20 cellular contexts compared by ENCODE assay signal in genomic region chr1:46571691-46572225, GRCh38. TPM values are rescaled to one million over a fixed set of nuclear protein-coding genes. Genes with fewer than 3 reads are reported as not detected.
A peak's percentile ranks its signal among the peaks of the same experiment; 100 is the strongest.
DNase-seq lines count a peak whose midpoint lies in the region; ATAC-seq, FAIRE-seq and TF ChIP-seq lines count a peak whose summit lies in the region.
"Had no signal": no experiment of that assay in that cellular context is flagged by ENCODE, and none has a peak within 500 bp of the region (broad histone marks: within the 10 kb centered on the region; RNA-seq: fewer than 3 reads in every experiment).

No MANE protein-coding gene starts in this region.

- H3K79me2 ChIP-seq in HepG2 (ENCODE audit: insufficient read depth, low read length) (no peaks in the 10 kb centered on the region), hepatocyte (no peaks in the 10 kb centered on the region)

- CTCF ChIA-PET in HepG2 (lab: Yijun Ruan, JAX; ENCODE audit: low intra/inter-chr PET ratio, low total read pairs), result no interaction called here

- intact Hi-C loops in cardiac septum (cut with DNase I), result no loop called here
- intact Hi-C loops in Right ventricle myocardium superior (cut with DNase I), result no loop called here
- intact Hi-C loops in HepG2 (cut with micrococcal nuclease; ENCODE audit: unreplicated experiment), result no loop called here
- intact Hi-C loops in right lobe of liver (cut with DNase I), result no loop called here
- intact Hi-C loops in posterior vena cava (cut with DNase I), result no loop called here

- peak; percentile 57 for DNase-seq in cardiac septum (ENCODE audit: low spot score)
- no peak for DNase-seq in Right ventricle myocardium superior
- DNase-seq in HepG2 (ENCODE audit: low spot score), result no peak
- no peak for DNase-seq in right lobe of liver
- DNase-seq in posterior vena cava (ENCODE audit: low spot score), result peak; percentile 70
- DNase-seq in hepatocyte (ENCODE audit: low spot score), result no peak
- DNase-seq: ACHN; BE2C; C1 segment of cervical spinal cord; CD4-positive, CD25-positive, alpha-beta regulatory T cell; CD8-positive, alpha-beta memory T cell; COR-L47; DMS 273 treated with DMSO at 0.1 percent for 48 hours had no signal

- no peak for FAIRE-seq in HepG2 (lab: Jason Lieb, UNC)
- FAIRE-seq: A204.1, G401.6, GM12891, GM19239, H1 had no signal

- H3K27me3 ChIP-seq in HepG2 (ENCODE audit: control insufficient read depth in 1 of 2, insufficient read depth in 2 of 2, low read length in 2 of 2), result no peaks in the 10 kb centered on the region
- H3K27me3 ChIP-seq in right lobe of liver, result no peaks in the 10 kb centered on the region
- no peaks in the 10 kb centered on the region for H3K27me3 ChIP-seq in hepatocyte
- H3K27me3 ChIP-seq: BE2C had no signal

- H3K27ac ChIP-seq in HepG2 (ENCODE audit: extremely low read length, insufficient read depth, low read length) (no peak overlapping the region), right lobe of liver (no peak overlapping the region), hepatocyte (no peak overlapping the region)

- no TSS peak for BruUV-seq in HepG2 (replicated peaks; lab: Mats Ljungman, UMichigan)

- no peak for TF ChIP-seq RAD21 in HepG2 (CRISPR knock-in tag; IDR thresholded peaks at IDR 0.05)

- H3K9ac ChIP-seq in HepG2 (ENCODE audit: insufficient read depth, low read depth, low read length), result no peak overlapping the region

- H3K4me3 ChIP-seq in HepG2 (replicated peaks in 1 of 3; ENCODE audit: insufficient read depth in 1 of 3, low read depth in 2 of 3, low read length in 3 of 3) (no peak overlapping the region), right lobe of liver (no peak overlapping the region), hepatocyte (no peak overlapping the region)
- H3K4me3 ChIP-seq: HAP-1 had no signal

- H3K9me3 ChIP-seq in HepG2 (ENCODE audit: low read length) (no peaks in the 10 kb centered on the region), right lobe of liver (no peaks in the 10 kb centered on the region), hepatocyte (ENCODE audit: low read depth) (no peaks in the 10 kb centered on the region)
- H3K9me3 ChIP-seq: BE2C, HAP-1 had no signal

- TF ChIP-seq POLR2A in HepG2 (IDR thresholded peaks at IDR 0.05; ENCODE audit: insufficient read depth in 1 of 2, low read depth in 2 of 2, low read length in 2 of 2), result no peak
- TF ChIP-seq POLR2A in right lobe of liver (IDR thresholded peaks at IDR 0.05), result no peak

- TF ChIP-seq EP300 in HepG2 (IDR thresholded peaks at IDR 0.05; ENCODE audit: low read depth in 2 of 2, low read length in 2 of 2) (no peak), HepG2 (CRISPR knock-in tag; IDR thresholded peaks at IDR 0.05; ENCODE audit: borderline replicate concordance) (no peak)

- no peaks in the 10 kb centered on the region for H3K9me2 ChIP-seq in hepatocyte (replicated peaks; ENCODE audit: insufficient read depth)

- in situ Hi-C loops in HepG2 (cut with HindIII; ENCODE audit: extremely low pct_ligation_motif_present, low pct_unique_long_range_greater_than_20kb), result no loop called here

- TF ChIP-seq CTCF in HepG2 (CRISPR knock-in tag; IDR thresholded peaks at IDR 0.05) (no peak), right lobe of liver (IDR thresholded peaks at IDR 0.05) (no peak), hepatocyte (IDR thresholded peaks at IDR 0.05; ENCODE audit: poor library complexity) (no peak)

- no peak overlapping the region for H2AFZ ChIP-seq in HepG2 (ENCODE audit: low read length)
- H2AFZ ChIP-seq in hepatocyte, result no peak overlapping the region

- no peak overlapping the region for H3K4me2 ChIP-seq in HepG2 (ENCODE audit: low read depth, low read length)
- H3K4me2 ChIP-seq in hepatocyte, result no peak overlapping the region

- H3K36me3 ChIP-seq in HepG2 (replicated peaks in 1 of 2; ENCODE audit: control insufficient read depth in 1 of 2, insufficient read depth in 2 of 2, low read length in 2 of 2) (peaks cover 3 to 7% of the 10 kb centered on the region in 2 experiments; a peak in 3 of 5 replicates), right lobe of liver (peaks cover 3 to 40% (median 9%) of the 10 kb centered on the region in 4 donors), hepatocyte (replicated peaks; ENCODE audit: insufficient read depth, low read depth) (no peaks in the 10 kb centered on the region)
- H3K36me3 ChIP-seq: BE2C had no signal

- 97% methylated on average over 6 of the region's 6 CpGs for WGBS in HepG2 (ENCODE audit: low lambda C conversion rate)
- 95% methylated on average over 2 of the region's 6 CpGs for WGBS in right lobe of liver (ENCODE audit: insufficient coverage, low coverage, low lambda C conversion rate, missing lambda C conversion rate)
- WGBS in hepatocyte (ENCODE audit: low lambda C conversion rate, missing lambda C conversion rate), result 98% methylated on average over 6 of the region's 6 CpGs

- POLR2A ChIA-PET in HepG2 (lab: Yijun Ruan, JAX), result no interaction called here

- ATAC-seq in Right ventricle myocardium superior (ENCODE audit: poor library complexity) (no peak), HepG2 (no peak), right lobe of liver (no peak)

- H4K20me1 ChIP-seq in HepG2 (ENCODE audit: insufficient read depth, low read length) (no peaks in the 10 kb centered on the region), hepatocyte (ENCODE audit: insufficient read depth, poor library complexity, severe bottlenecking) (no peaks in the 10 kb centered on the region)

- no peaks in the 10 kb centered on the region for H3K4me1 ChIP-seq in HepG2 (ENCODE audit: insufficient read depth, low read length)
- no peaks in the 10 kb centered on the region for H3K4me1 ChIP-seq in right lobe of liver
- H3K4me1 ChIP-seq in hepatocyte (ENCODE audit: insufficient read depth), result no peaks in the 10 kb centered on the region
- H3K4me1 ChIP-seq: BE2C, HAP-1 had no signal

RNA-seq across cellular contexts. Expression of gene KNCN, which starts 20.3 kb away (rescaled TPM):
- total RNA-seq in cardiac septum (not detected), Right ventricle myocardium superior (not detected), HepG2 (2016; rRNA removed; fragmentation: Illumina TruSeq; extraction: Trizol) (not detected in 2 replicates), right lobe of liver (not detected), posterior vena cava (not detected), hepatocyte (not detected in 2 replicates)
- not detected in 2 replicates for total RNA-seq in HepG2 (2016; cell fraction: cytosol; rRNA removed; fragmentation: Illumina TruSeq; extraction: Trizol; ENCODE audit: low read depth)
- total RNA-seq in HepG2 (2016; cell fraction: insoluble cytoplasmic fraction; rRNA removed; fragmentation: Illumina TruSeq; extraction: Trizol), result not detected in 2 replicates
- total RNA-seq in HepG2 (2016; cell fraction: membrane; rRNA removed; fragmentation: Illumina TruSeq; extraction: Trizol), result not detected in 2 replicates
- not detected in 2 replicates for total RNA-seq in HepG2 (2016; cell fraction: nucleus; rRNA removed; fragmentation: Illumina TruSeq; extraction: Trizol)
- polyA plus RNA-seq in HepG2 (2011; rRNA removed) (not detected in 2 replicates), hepatocyte (not detected in 2 replicates)
- not detected in 2 replicates for polyA plus RNA-seq in HepG2 (2011; cell fraction: cytosol; rRNA removed)
- not detected in 2 replicates for polyA plus RNA-seq in HepG2 (2011; cell fraction: nucleus; rRNA removed)
- not detected in 2 replicates for polyA plus RNA-seq in HepG2 (2012)
- not detected in 2 replicates for polyA plus RNA-seq in HepG2 (2016; cell fraction: cytosol; fragmentation: Illumina TruSeq; extraction: Trizol; ENCODE audit: low read depth)
- not detected in 2 replicates for polyA plus RNA-seq in HepG2 (2016; cell fraction: insoluble cytoplasmic fraction; fragmentation: Illumina TruSeq; extraction: Trizol; ENCODE audit: low read depth)
- not detected in 2 replicates for polyA plus RNA-seq in HepG2 (2016; cell fraction: membrane; fragmentation: Illumina TruSeq; extraction: Trizol; ENCODE audit: low read depth)
- not detected in 2 replicates for polyA plus RNA-seq in HepG2 (2016; cell fraction: nucleus; fragmentation: Illumina TruSeq; extraction: Trizol; ENCODE audit: insufficient read depth, low read depth)
- polyA minus RNA-seq in HepG2 (2011; rRNA and poly(A)+ RNA removed; ENCODE audit: low replicate concordance), result not detected in 2 replicates
- polyA minus RNA-seq in HepG2 (2011; cell fraction: cytosol; rRNA and poly(A)+ RNA removed), result not detected in 2 replicates
- polyA minus RNA-seq in HepG2 (2011; cell fraction: nucleus; rRNA and poly(A)+ RNA removed), result not detected in 2 replicates
- total RNA-seq: CD4-positive, CD25-positive, alpha-beta regulatory T cell; CD8-positive, alpha-beta memory T cell; H1; HT-29 had no signal
- polyA plus RNA-seq: CD4-positive, CD25-positive, alpha-beta regulatory T cell; CD8-positive, alpha-beta memory T cell; H1 had no signal

RNA-seq across cellular contexts. Expression of gene MKNK1, which starts 32.3 kb away (rescaled TPM):
- total RNA-seq in cardiac septum, result 38.2 TPM
- 37.7 TPM for total RNA-seq in Right ventricle myocardium superior
- total RNA-seq in HepG2 (2016; rRNA removed; fragmentation: Illumina TruSeq; extraction: Trizol), result 14.7 and 18.5 TPM in 2 replicates
- total RNA-seq in HepG2 (2016; cell fraction: cytosol; rRNA removed; fragmentation: Illumina TruSeq; extraction: Trizol; ENCODE audit: low read depth), result 10.5 and 13.8 TPM in 2 replicates
- total RNA-seq in HepG2 (2016; cell fraction: insoluble cytoplasmic fraction; rRNA removed; fragmentation: Illumina TruSeq; extraction: Trizol), result 14.4 and 19.1 TPM in 2 replicates
- 13.7 and 15.8 TPM in 2 replicates for total RNA-seq in HepG2 (2016; cell fraction: membrane; rRNA removed; fragmentation: Illumina TruSeq; extraction: Trizol)
- 21.2 and 21.4 TPM in 2 replicates for total RNA-seq in HepG2 (2016; cell fraction: nucleus; rRNA removed; fragmentation: Illumina TruSeq; extraction: Trizol)
- polyA plus RNA-seq in HepG2 (2011; rRNA removed), result 24.1 and 25.6 TPM in 2 replicates
- 16.8 and 17.9 TPM in 2 replicates for polyA plus RNA-seq in HepG2 (2011; cell fraction: cytosol; rRNA removed)
- polyA plus RNA-seq in HepG2 (2011; cell fraction: nucleus; rRNA removed), result 84.8 and 85.6 TPM in 2 replicates
- 16.8 and 18.6 TPM in 2 replicates for polyA plus RNA-seq in HepG2 (2012)
- polyA plus RNA-seq in HepG2 (2016; cell fraction: cytosol; fragmentation: Illumina TruSeq; extraction: Trizol; ENCODE audit: low read depth), result 16.7 and 21.4 TPM in 2 replicates
- polyA plus RNA-seq in HepG2 (2016; cell fraction: insoluble cytoplasmic fraction; fragmentation: Illumina TruSeq; extraction: Trizol; ENCODE audit: low read depth), result 20.0 and 23.4 TPM in 2 replicates
- 14.8 and 17.5 TPM in 2 replicates for polyA plus RNA-seq in HepG2 (2016; cell fraction: membrane; fragmentation: Illumina TruSeq; extraction: Trizol; ENCODE audit: low read depth)
- 65.1 and 68.0 TPM in 2 replicates for polyA plus RNA-seq in HepG2 (2016; cell fraction: nucleus; fragmentation: Illumina TruSeq; extraction: Trizol; ENCODE audit: insufficient read depth, low read depth)
- polyA minus RNA-seq in HepG2 (2011; rRNA and poly(A)+ RNA removed; ENCODE audit: low replicate concordance), result 29.1 and 38.2 TPM in 2 replicates
- 10.8 and 13.0 TPM in 2 replicates for polyA minus RNA-seq in HepG2 (2011; cell fraction: cytosol; rRNA and poly(A)+ RNA removed)
- polyA minus RNA-seq in HepG2 (2011; cell fraction: nucleus; rRNA and poly(A)+ RNA removed), result 36.7 and 41.2 TPM in 2 replicates
- 10 to 100 TPM; 17.5 to 27.2 (median 20.8) TPM for total RNA-seq in right lobe of liver
- total RNA-seq in posterior vena cava, result 10 to 100 TPM; 40.3 to 59.6 TPM
- total RNA-seq in hepatocyte, result 20.6 and 21.6 TPM in 2 replicates
- polyA plus RNA-seq in hepatocyte, result 17.8 and 29.6 TPM in 2 replicates

RNA-seq across cellular contexts. Expression of gene MOB3C, which starts 44.9 kb away (rescaled TPM):
- total RNA-seq in cardiac septum (14.9 TPM), Right ventricle myocardium superior (14.0 TPM), HepG2 (2016; rRNA removed; fragmentation: Illumina TruSeq; extraction: Trizol) (3.1 and 3.5 TPM in 2 replicates), right lobe of liver (1 to 10 TPM; 2.6 to 6.3 (median 5.7) TPM), posterior vena cava (10 to 100 TPM; 18.4 to 21.4 TPM), hepatocyte (5.3 and 6.6 TPM in 2 replicates)
- 0.79 and 1.5 TPM in 2 replicates for total RNA-seq in HepG2 (2016; cell fraction: cytosol; rRNA removed; fragmentation: Illumina TruSeq; extraction: Trizol; ENCODE audit: low read depth)
- 3.4 and 3.8 TPM in 2 replicates for total RNA-seq in HepG2 (2016; cell fraction: insoluble cytoplasmic fraction; rRNA removed; fragmentation: Illumina TruSeq; extraction: Trizol)
- total RNA-seq in HepG2 (2016; cell fraction: membrane; rRNA removed; fragmentation: Illumina TruSeq; extraction: Trizol), result 3.4 and 3.6 TPM in 2 replicates
- 2.9 TPM in 2 replicates for total RNA-seq in HepG2 (2016; cell fraction: nucleus; rRNA removed; fragmentation: Illumina TruSeq; extraction: Trizol)
- polyA plus RNA-seq in HepG2 (2011; rRNA removed) (4.1 and 6.8 TPM in 2 replicates), hepatocyte (5.1 and 5.8 TPM in 2 replicates)
- polyA plus RNA-seq in HepG2 (2011; cell fraction: cytosol; rRNA removed), result 3.7 and 4.9 TPM in 2 replicates
- 10.1 and 10.6 TPM in 2 replicates for polyA plus RNA-seq in HepG2 (2011; cell fraction: nucleus; rRNA removed)
- polyA plus RNA-seq in HepG2 (2012), result 2.3 and 2.7 TPM in 2 replicates
- 1.1 TPM in 2 replicates for polyA plus RNA-seq in HepG2 (2016; cell fraction: cytosol; fragmentation: Illumina TruSeq; extraction: Trizol; ENCODE audit: low read depth)
- polyA plus RNA-seq in HepG2 (2016; cell fraction: insoluble cytoplasmic fraction; fragmentation: Illumina TruSeq; extraction: Trizol; ENCODE audit: low read depth), result 2.9 and 3.1 TPM in 2 replicates
- 2.2 and 2.4 TPM in 2 replicates for polyA plus RNA-seq in HepG2 (2016; cell fraction: membrane; fragmentation: Illumina TruSeq; extraction: Trizol; ENCODE audit: low read depth)
- 3.5 and 4.0 TPM in 2 replicates for polyA plus RNA-seq in HepG2 (2016; cell fraction: nucleus; fragmentation: Illumina TruSeq; extraction: Trizol; ENCODE audit: insufficient read depth, low read depth)
- 6.7 and 10.0 TPM in 2 replicates for polyA minus RNA-seq in HepG2 (2011; rRNA and poly(A)+ RNA removed; ENCODE audit: low replicate concordance)
- 1.6 and 1.7 TPM in 2 replicates for polyA minus RNA-seq in HepG2 (2011; cell fraction: cytosol; rRNA and poly(A)+ RNA removed)
- 5.7 and 7.6 TPM in 2 replicates for polyA minus RNA-seq in HepG2 (2011; cell fraction: nucleus; rRNA and poly(A)+ RNA removed)

Comparison
In these comparisons a context has a peak if more than half of its experiments do, and no peak if none do; other contexts are left out.
1. DNase-seq: peak in cardiac septum (single experiment) and posterior vena cava (single experiment); none in Right ventricle myocardium superior (single experiment), HepG2 (single experiment), right lobe of liver (0 of 3) and hepatocyte (single experiment).